In genomic region chr6:41529049-41529448, GRCh38 we compare ENCODE assay signal across 1 cellular context.
TF ChIP-seq lines count a peak whose summit lies in the region.

No MANE protein-coding gene starts in this region.

TF ChIP-seq in K562, 482 proteins besides CTCF, POLR2A, EP300 and RAD21:
- TF ChIP-seq GATAD2A (IDR thresholded peaks at IDR 0.05) (no peak), ZNF133 (CRISPR knock-in tag; IDR thresholded peaks at IDR 0.05) (no peak), PRDM10 (IDR thresholded peaks at IDR 0.05; ENCODE audit: partially characterized antibody) (peak; percentile 16)
